ENCODE assay signal across 12 cellular contexts in genomic region chr7:130926021-130926691, GRCh38.
DNase-seq lines count a peak whose midpoint lies in the region; ATAC-seq, FAIRE-seq and TF ChIP-seq lines count a peak whose summit lies in the region.
"Had no signal": no experiment of that assay in that cellular context is flagged by ENCODE, and none has a peak within 500 bp of the region (broad histone marks: within the 10 kb centered on the region; RNA-seq: fewer than 3 reads in every experiment).

No MANE protein-coding gene starts in this region.

- CTCF ChIA-PET in HCT116 (lab: Charles Lee) (no interaction called here), WTC11 (lab: Charles Lee) (interaction anchor here (0.7 to 2.6 kb wide), 2 partner anchors 29 to 37 kb away, joined by 3 to 15 read pairs; no protein-coding TSS in a partner anchor)

- RAD21 ChIA-PET in HCT116 (lab: Charles Lee; ENCODE audit: low non-redundant PET in 1 of 2, low total read pairs in 2 of 2, uncharacterized antibody in 2 of 2, unreplicated experiment in 2 of 2): interaction anchor here in 1 of 2 experiments (0.7 kb wide), 1 partner anchor 28 kb away, joined by 3 read pairs; no protein-coding TSS in a partner anchor

- ATAC-seq in HCT116 (peak; percentile 28), WTC11 (no peak), left lung (no peak), HG03378 (IDR thresholded peaks at IDR 0.05; ENCODE audit: unreplicated experiment) (no peak)
- ATAC-seq: left cardiac atrium had no signal

- no peak for FAIRE-seq in small intestine (lab: Jason Lieb, UNC)

- no peak for TF ChIP-seq POLR2A in HCT116 (IDR thresholded peaks at IDR 0.05; ENCODE audit: borderline replicate concordance, extremely low read depth, insufficient read depth, insufficient read length)

- WGBS in small intestine, 3 donors: 73 to 79% (median 75%) methylated on average over 16 of the region's 16 CpGs

- no peaks in the 10 kb centered on the region for H3K9me3 ChIP-seq in HCT116 (ENCODE audit: control insufficient read depth in 1 of 2, insufficient read depth in 1 of 2, low read depth in 1 of 2, low read length in 2 of 2)
- H3K9me3 ChIP-seq in left lung: no peaks in the 10 kb centered on the region
- no peaks in the 10 kb centered on the region for H3K9me3 ChIP-seq in small intestine (ENCODE audit: control insufficient read depth, low read depth)
- H3K9me3 ChIP-seq: thoracic aorta had no signal

- H3K36me3 ChIP-seq in HCT116 (ENCODE audit: control insufficient read depth in 1 of 2, insufficient read depth in 2 of 2, low read length in 2 of 2) (peaks cover 3 to 40% of the 10 kb centered on the region in 2 experiments; a peak in 3 of 4 replicates), left lung (peaks cover 0 to 5% of the 10 kb centered on the region in 2 donors), small intestine (ENCODE audit: control insufficient read depth in 2 of 2, insufficient read depth in 2 of 2, low read length in 2 of 2) (no peaks in the 10 kb centered on the region)
- H3K36me3 ChIP-seq: thoracic aorta had no signal

- H3K27me3 Mint-ChIP-seq in WTC11 (ENCODE audit: low read depth): no peaks in the 10 kb centered on the region; the same call in 1 of the 2 replicates
- peaks cover 4 to 28% (median 9%) of the 10 kb centered on the region in 3 donors for H3K27me3 Mint-ChIP-seq in immature natural killer cell (ENCODE audit: low read depth in 3 of 3)

- H2AFZ ChIP-seq in HCT116 (ENCODE audit: low read depth, low read length, poor library complexity, severe bottlenecking): no peak overlapping the region

- TF ChIP-seq CTCF in HCT116 (IDR thresholded peaks at IDR 0.05 in 2 of 3, conservative IDR thresholded peaks at IDR 0.05 in 1 of 3; ENCODE audit: borderline replicate concordance in 1 of 3, insufficient read depth in 1 of 3, low read depth in 2 of 3, low read length in 2 of 3): no peak
- no peak for TF ChIP-seq CTCF in WTC11 (IDR thresholded peaks at IDR 0.05)
- TF ChIP-seq CTCF in left lung (IDR thresholded peaks at IDR 0.05): no peak

- H3K36me3 Mint-ChIP-seq in WTC11: no peaks in the 10 kb centered on the region
- H3K36me3 Mint-ChIP-seq in immature natural killer cell: peaks cover 0 to 5% (median 4%) of the 10 kb centered on the region in 3 donors

- no TSS peak for BruUV-seq in HCT116 (replicated peaks; lab: Mats Ljungman, UMichigan)

- no peak overlapping the region for H3K4me3 ChIP-seq in HCT116 (replicated peaks in 1 of 2; ENCODE audit: low read depth in 1 of 2, low read length in 2 of 2)
- H3K4me3 ChIP-seq in left lung: no peak overlapping the region
- no peak overlapping the region for H3K4me3 ChIP-seq in small intestine (ENCODE audit: low read depth in 1 of 2, low read length in 2 of 2)
- H3K4me3 ChIP-seq: thoracic aorta had no signal

- TF ChIP-seq RAD21 in HCT116 (IDR thresholded peaks at IDR 0.05; ENCODE audit: low read depth): no peak

- H3K27me3 ChIP-seq in HCT116 (ENCODE audit: insufficient read depth, low read length) (no peaks in the 10 kb centered on the region), left lung (no peaks in the 10 kb centered on the region), small intestine (ENCODE audit: control insufficient read depth in 2 of 2, insufficient read depth in 2 of 2, low read length in 2 of 2) (no peaks in the 10 kb centered on the region)

- H3K9me3 Mint-ChIP-seq in WTC11 (no peaks in the 10 kb centered on the region), immature natural killer cell (no peaks in the 10 kb centered on the region)

- no peaks in the 10 kb centered on the region for H4K20me1 ChIP-seq in HCT116 (ENCODE audit: insufficient read depth)

- peaks cover 100% of the 10 kb centered on the region for H3K79me2 ChIP-seq in HCT116 (ENCODE audit: insufficient read depth, low read length)

- H3K9me2 ChIP-seq in HCT116 (ENCODE audit: insufficient read depth): no peaks in the 10 kb centered on the region

- peak overlapping the region; percentile 21 for H3K27ac Mint-ChIP-seq in WTC11
- peak overlapping the region; percentile 65 to 89 (median 88) for H3K27ac Mint-ChIP-seq in immature natural killer cell

- peak overlapping the region; percentile 99 for H3K27ac ChIP-seq in HCT116 (ENCODE audit: low read depth, low read length)
- H3K27ac ChIP-seq in left lung: peak overlapping the region in 1 of 2 donors; percentile 74
- H3K27ac ChIP-seq in small intestine (ENCODE audit: low read depth in 1 of 2, low read length in 1 of 2): peak overlapping the region in 1 of 2 donors; percentile 41
- H3K27ac ChIP-seq: thoracic aorta had no signal

- H3K4me3 Mint-ChIP-seq in WTC11: no peak overlapping the region
- peak overlapping the region; percentile 54 to 79 (median 69) for H3K4me3 Mint-ChIP-seq in immature natural killer cell

- H3K4me1 Mint-ChIP-seq in WTC11: peaks cover 28% of the 10 kb centered on the region
- peaks cover 54 to 76% of the 10 kb centered on the region in 2 donors for H3K4me1 Mint-ChIP-seq in immature natural killer cell

- POLR2A ChIA-PET in HCT116 (lab: Charles Lee) (interaction anchor here (0.7 kb wide), 1 partner anchor 22 kb away, joined by 3 read pairs; no protein-coding TSS in a partner anchor), WTC11 (lab: Charles Lee) (no interaction called here)

- H3K4me2 ChIP-seq in HCT116 (ENCODE audit: low read length): no peak overlapping the region

- H3K9ac ChIP-seq in HCT116 (ENCODE audit: low read length): peak overlapping the region; percentile 80; the same call in 1 of the 2 replicates

- DNase-seq in AML-193 (lab: John Stamatoyannopoulos, UW): peak; percentile 45 to 57
- no peak for DNase-seq in HCT116 (ENCODE audit: low read depth, low spot score)
- no peak for DNase-seq in WTC11 (ENCODE audit: low spot score)
- peak in 1 of 3 donors; percentile 39 for DNase-seq in immature natural killer cell
- DNase-seq in left lung: no peak
- DNase-seq in small intestine: no peak
- no peak for DNase-seq in NCI-H1105 treated with DMSO at 0.1 percent for 48 hours (lab: John Stamatoyannopoulos, UW)
- DNase-seq: activated CD4-positive, alpha-beta T cell treated with anti-CD3 and anti-CD28 coated beads for 48 hours; left cardiac atrium; NCI-H69 had no signal

- intact Hi-C loops in HCT116 (cut with micrococcal nuclease): no loop called here
- intact Hi-C loops in left lung (cut with DNase I): no loop called here

- H3K4me1 ChIP-seq in HCT116 (ENCODE audit: control insufficient read depth in 1 of 2, insufficient read depth in 2 of 2, low read length in 2 of 2) (peaks cover 84 to 100% of the 10 kb centered on the region in 2 experiments), left lung (peaks cover 0 to 80% of the 10 kb centered on the region in 2 donors), small intestine (ENCODE audit: control insufficient read depth in 2 of 2, insufficient read depth in 1 of 2, low read depth in 1 of 2, low read length in 1 of 2) (peaks cover 1 to 11% of the 10 kb centered on the region in 2 donors)

TF ChIP-seq in HCT116, 20 proteins besides CTCF, POLR2A, EP300 and RAD21:
- TF ChIP-seq EGR1 (IDR thresholded peaks at IDR 0.05; ENCODE audit: low read depth) (no peak), POLR2AphosphoS5 (IDR thresholded peaks at IDR 0.05; ENCODE audit: low read depth, low read length) (peak; percentile 10; the same call in 1 of the 2 replicates)

TF ChIP-seq in WTC11, 78 proteins besides CTCF, POLR2A, EP300 and RAD21:
- TF ChIP-seq JUN (CRISPR knock-in tag; IDR thresholded peaks at IDR 0.05): no peak
- TF ChIP-seq FOXK1 (CRISPR knock-in tag; IDR thresholded peaks at IDR 0.05): no peak
- no peak for TF ChIP-seq ZNF281 (CRISPR knock-in tag; IDR thresholded peaks at IDR 0.05)
- TF ChIP-seq, protein P1, sequence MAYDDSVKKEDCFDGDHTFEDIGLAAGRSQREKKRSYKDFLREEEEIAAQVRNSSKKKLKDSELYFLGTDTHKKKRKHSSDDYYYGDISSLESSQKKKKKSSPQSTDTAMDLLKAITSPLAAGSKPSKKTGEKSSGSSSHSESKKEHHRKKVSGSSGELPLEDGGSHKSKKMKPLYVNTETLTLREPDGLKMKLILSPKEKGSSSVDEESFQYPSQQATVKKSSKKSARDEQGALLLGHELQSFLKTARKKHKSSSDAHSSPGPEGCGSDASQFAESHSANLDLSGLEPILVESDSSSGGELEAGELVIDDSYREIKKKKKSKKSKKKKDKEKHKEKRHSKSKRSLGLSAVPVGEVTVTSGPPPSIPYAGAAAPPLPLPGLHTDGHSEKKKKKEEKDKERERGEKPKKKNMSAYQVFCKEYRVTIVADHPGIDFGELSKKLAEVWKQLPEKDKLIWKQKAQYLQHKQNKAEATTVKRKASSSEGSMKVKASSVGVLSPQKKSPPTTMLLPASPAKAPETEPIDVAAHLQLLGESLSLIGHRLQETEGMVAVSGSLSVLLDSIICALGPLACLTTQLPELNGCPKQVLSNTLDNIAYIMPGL (CRISPR knock-in tag; IDR thresholded peaks at IDR 0.05): no peak
- no peak for TF ChIP-seq ZNF232 (CRISPR knock-in tag; IDR thresholded peaks at IDR 0.05)
- no peak for TF ChIP-seq ZMAT4 (CRISPR knock-in tag; IDR thresholded peaks at IDR 0.05)
- no peak for TF ChIP-seq NR1H2 (CRISPR knock-in tag; IDR thresholded peaks at IDR 0.05)
- TF ChIP-seq ZNF138 (CRISPR knock-in tag; conservative IDR thresholded peaks at IDR 0.05): no peak
- no peak for TF ChIP-seq CBFB (CRISPR knock-in tag; IDR thresholded peaks at IDR 0.05; ENCODE audit: low read depth)

Comparison
In these comparisons a context has a peak if more than half of its experiments do, and no peak if none do; other contexts are left out.
1. DNase-seq: peak in AML-193 (2 of 2); none in HCT116 (single experiment), WTC11 (single experiment), left lung (0 of 2), small intestine (single experiment) and NCI-H1105 treated with DMSO at 0.1 percent for 48 hours (single experiment).